ENCODE assay signal across 8 cellular contexts in the genomic region with DNA sequence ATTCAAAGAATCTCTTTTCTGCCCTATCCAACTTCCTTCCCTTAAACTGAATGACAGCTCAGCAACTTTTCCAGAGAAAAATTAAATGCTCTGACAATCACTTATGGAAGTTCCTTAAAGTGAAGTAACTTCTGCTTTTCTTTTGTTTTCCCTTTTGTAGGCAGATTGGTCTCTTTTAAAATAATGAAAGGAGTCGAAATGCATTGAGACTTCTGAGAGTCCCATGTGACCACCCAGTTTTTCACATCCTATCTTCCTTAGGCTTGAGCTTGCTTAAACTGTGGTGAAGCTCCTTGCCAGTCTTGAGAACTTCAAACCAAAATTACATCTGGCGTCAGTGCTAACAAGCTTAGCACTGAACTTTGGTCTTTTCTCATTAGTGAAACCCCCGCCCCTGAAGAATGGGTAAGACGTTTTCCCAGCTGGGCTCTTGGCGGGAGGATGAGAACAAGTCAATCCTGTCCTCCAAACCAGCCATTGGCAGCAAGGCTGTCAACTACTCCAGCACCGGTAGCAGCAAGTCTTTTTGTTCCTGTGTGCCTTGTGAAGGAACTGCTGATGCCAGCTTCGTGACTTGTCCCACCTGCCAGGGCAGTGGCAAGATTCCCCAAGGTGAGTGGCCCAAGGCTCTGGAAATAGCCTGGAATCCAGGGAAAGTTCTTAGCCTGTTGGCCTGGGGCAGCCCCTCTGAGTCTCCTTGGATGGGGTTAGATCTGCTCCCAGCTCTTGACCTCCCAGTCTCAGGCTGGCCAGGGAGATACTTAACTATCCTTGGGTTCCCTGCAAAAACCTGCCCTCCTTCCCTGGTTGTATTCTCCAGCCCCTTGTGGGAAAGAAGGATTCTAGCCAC. TPM values are rescaled to one million over a fixed set of nuclear protein-coding genes. Genes with fewer than 3 reads are reported as not detected.
A peak's percentile ranks its signal among the peaks of the same experiment; 100 is the strongest.
DNase-seq lines count a peak whose midpoint lies in the region; ATAC-seq and TF ChIP-seq lines count a peak whose summit lies in the region.

No MANE protein-coding gene starts in this region.

- POLR2A ChIA-PET in CD8-positive, alpha-beta T cell (lab: Charles Lee), result interaction anchor here (1.3 to 9.2 kb wide), 8 partner anchors 41 to 215 kb away, joined by 4 to 93 read pairs (median 10); a partner anchor contains a TSS

- WGBS in thyroid gland, 2 donors, result 73 to 76% methylated on average over 6 to 7 of the region's 7 CpGs

- H3K4me1 ChIP-seq in CD8-positive, alpha-beta T cell (ENCODE audit: insufficient read depth, low read length), result peaks cover 33% of the 10 kb centered on the region
- H3K4me1 ChIP-seq in duodenal mucosa (ENCODE audit: control insufficient read depth in 1 of 2, insufficient read depth in 2 of 2, low read length in 2 of 2) (peaks cover 23 to 34% of the 10 kb centered on the region in 2 donors), thyroid gland (peaks cover 7 to 13% of the 10 kb centered on the region in 2 donors)

- no peaks in the 10 kb centered on the region for H3K9me3 Mint-ChIP-seq in CD8-positive, alpha-beta T cell
- H3K9me3 Mint-ChIP-seq in nephron progenitor cell, result no peaks in the 10 kb centered on the region

- intact Hi-C loops in CD8-positive, alpha-beta T cell (cut with DNase I, micrococcal nuclease), result loop anchor here (1.0 to 10.0 kb wide), 3 partner anchors 88 to 272 kb away; a partner anchor contains a TSS
- intact Hi-C loops in thyroid gland (cut with DNase I), result no loop called here

- no peak for ATAC-seq in CD8-positive, alpha-beta T cell
- ATAC-seq in GM21786 (IDR thresholded peaks at IDR 0.05; ENCODE audit: unreplicated experiment) (no peak), HG03571 (IDR thresholded peaks at IDR 0.05; ENCODE audit: unreplicated experiment) (no peak)

- H3K9ac ChIP-seq in duodenal mucosa (ENCODE audit: low read depth in 1 of 2, low read length in 2 of 2), result peak overlapping the region; percentile 92 to 93

- H3K27me3 Mint-ChIP-seq in CD8-positive, alpha-beta T cell (ENCODE audit: low read depth), result no peaks in the 10 kb centered on the region
- peaks cover 3% of the 10 kb centered on the region for H3K27me3 Mint-ChIP-seq in nephron progenitor cell (ENCODE audit: low read depth, poor library complexity)

- peak overlapping the region; percentile 95 for H3K4me3 ChIP-seq in CD8-positive, alpha-beta T cell (ENCODE audit: low read depth, low read length)
- peak overlapping the region; percentile 80 for H3K4me3 ChIP-seq in NB4 (ENCODE audit: low read depth, low read length)
- peak overlapping the region; percentile 87 to 90 for H3K4me3 ChIP-seq in duodenal mucosa (ENCODE audit: low read depth in 1 of 2, low read length in 2 of 2)
- H3K4me3 ChIP-seq in thyroid gland (replicated peaks in 1 of 3), result no peak overlapping the region

- H3K36me3 Mint-ChIP-seq in CD8-positive, alpha-beta T cell, result peaks cover 45% of the 10 kb centered on the region
- peaks cover 28% of the 10 kb centered on the region for H3K36me3 Mint-ChIP-seq in nephron progenitor cell (ENCODE audit: low read depth)

- no peaks in the 10 kb centered on the region for H3K27me3 ChIP-seq in CD8-positive, alpha-beta T cell (ENCODE audit: insufficient read depth, low read length)
- H3K27me3 ChIP-seq in duodenal mucosa (ENCODE audit: control insufficient read depth in 1 of 2, insufficient read depth in 2 of 2, low read length in 2 of 2), result no peaks in the 10 kb centered on the region
- no peaks in the 10 kb centered on the region for H3K27me3 ChIP-seq in thyroid gland

- peak overlapping the region; percentile 98 for H3K4me3 Mint-ChIP-seq in CD8-positive, alpha-beta T cell
- peak overlapping the region; percentile 94 for H3K4me3 Mint-ChIP-seq in nephron progenitor cell

- TF ChIP-seq CTCF in CD8-positive, alpha-beta T cell (IDR thresholded peaks at IDR 0.05), result no peak
- TF ChIP-seq CTCF in NB4 (IDR thresholded peaks at IDR 0.05; ENCODE audit: low read depth, low read length) (no peak), nephron progenitor cell (IDR thresholded peaks at IDR 0.05) (no peak), thyroid gland (IDR thresholded peaks at IDR 0.05) (no peak)

- peaks cover 51% of the 10 kb centered on the region for H3K4me1 Mint-ChIP-seq in CD8-positive, alpha-beta T cell (ENCODE audit: low read depth)
- peaks cover 29% of the 10 kb centered on the region for H3K4me1 Mint-ChIP-seq in nephron progenitor cell

- CTCF ChIA-PET in CD8-positive, alpha-beta T cell (lab: Charles Lee), result interaction anchor here (1.2 to 3.6 kb wide), 6 partner anchors 9 to 122 kb away, joined by 4 to 14 read pairs (median 6); no protein-coding TSS in a partner anchor

- H3K27ac Mint-ChIP-seq in CD8-positive, alpha-beta T cell, result peak overlapping the region; percentile 96
- no peak overlapping the region for H3K27ac Mint-ChIP-seq in nephron progenitor cell

- TF ChIP-seq POLR2A in NB4 (IDR thresholded peaks at IDR 0.05; ENCODE audit: extremely low read depth, insufficient read length) (no peak), thyroid gland (IDR thresholded peaks at IDR 0.05) (no peak)

- DNase-seq in CD8-positive, alpha-beta T cell, result no peak
- DNase-seq in NB4 (ENCODE audit: low read depth), result peak; percentile 57
- DNase-seq in nephron progenitor cell, result no peak
- DNase-seq in thyroid gland, result no peak
- DNase-seq in foreskin melanocyte, result no peak

- peaks cover 5% of the 10 kb centered on the region for H3K36me3 ChIP-seq in CD8-positive, alpha-beta T cell (ENCODE audit: insufficient read depth, low read length)
- H3K36me3 ChIP-seq in duodenal mucosa (ENCODE audit: control insufficient read depth in 1 of 2, insufficient read depth in 2 of 2, low read length in 2 of 2), result peaks cover 15 to 42% of the 10 kb centered on the region in 2 donors
- H3K36me3 ChIP-seq in thyroid gland, result peaks cover 10 to 20% of the 10 kb centered on the region in 2 donors

- no peaks in the 10 kb centered on the region for H3K9me3 ChIP-seq in CD8-positive, alpha-beta T cell (ENCODE audit: low read length)
- H3K9me3 ChIP-seq in duodenal mucosa (ENCODE audit: control insufficient read depth in 1 of 2, low read length in 2 of 2), result no peaks in the 10 kb centered on the region
- no peaks in the 10 kb centered on the region for H3K9me3 ChIP-seq in thyroid gland

- no peak overlapping the region for H3K27ac ChIP-seq in CD8-positive, alpha-beta T cell (ENCODE audit: low read depth, low read length)
- H3K27ac ChIP-seq in duodenal mucosa (ENCODE audit: low read depth, low read length), result peak overlapping the region; percentile 78
- H3K27ac ChIP-seq in thyroid gland, result no peak overlapping the region

RNA-seq across cellular contexts. Expression of a gene that starts 1.2 kb away (rescaled TPM):
- 1 to 10 TPM; 8.9 to 9.2 TPM for total RNA-seq in CD8-positive, alpha-beta T cell
- 10 to 100 TPM in 3 of 4 donors, 1 to 10 TPM in 1; 9.0 to 14.4 (median 12.5) TPM for total RNA-seq in thyroid gland

RNA-seq across cellular contexts. Expression of a gene that starts 15.6 kb away (rescaled TPM):
- total RNA-seq in CD8-positive, alpha-beta T cell, result not detected
- not detected for total RNA-seq in thyroid gland

RNA-seq across cellular contexts. Expression of a gene that starts 20.9 kb away (rescaled TPM):
- 1,000 to 10,000 TPM; 2,573 to 3,095 TPM for total RNA-seq in CD8-positive, alpha-beta T cell
- not detected for total RNA-seq in thyroid gland

RNA-seq across cellular contexts. Expression of a gene that starts 41.9 kb away (rescaled TPM):
- 10 to 100 TPM; 19.1 to 19.4 TPM for total RNA-seq in CD8-positive, alpha-beta T cell
- 100 to 1,000 TPM; 117 to 166 (median 134) TPM for total RNA-seq in thyroid gland

Comparison
In these comparisons a context has a peak if more than half of its experiments do, and no peak if none do; other contexts are left out.
1. H3K4me3 ChIP-seq: peak in CD8-positive, alpha-beta T cell (single experiment), NB4 (single experiment) and duodenal mucosa (2 of 2); none in thyroid gland (0 of 3).
2. RNA of a gene that starts 20.9 kb away (total RNA-seq): 2,573 to 3,095 TPM in CD8-positive, alpha-beta T cell; not detected in thyroid gland; every median in the first group is over 1,000 times any median in the second.